12 cellular contexts compared by ENCODE assay signal in the genomic region with DNA sequence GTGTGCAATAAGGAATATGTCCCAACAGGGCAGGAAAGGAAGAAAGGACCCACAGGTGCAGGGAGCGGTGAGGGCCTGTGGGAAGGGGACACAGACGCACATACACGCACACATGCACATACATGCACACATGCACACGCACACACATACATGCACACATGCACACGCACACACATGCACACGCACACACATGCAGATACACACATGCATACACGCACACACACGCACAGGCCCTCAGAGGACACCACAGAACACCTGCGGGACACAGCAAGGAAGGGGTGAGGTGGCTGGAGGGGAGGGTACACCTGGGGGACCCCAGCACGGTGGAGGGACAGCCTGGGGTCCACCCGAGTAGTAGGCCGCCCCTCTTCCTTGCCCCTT. TPM values are rescaled to one million over a fixed set of nuclear protein-coding genes. Genes with fewer than 3 reads are reported as not detected.
A peak's percentile ranks its signal among the peaks of the same experiment; 100 is the strongest.
DNase-seq lines count a peak whose midpoint lies in the region; ATAC-seq and TF ChIP-seq lines count a peak whose summit lies in the region.
"Had no signal": no experiment of that assay in that cellular context is flagged by ENCODE, and none has a peak within 500 bp of the region (broad histone marks: within the 10 kb centered on the region; RNA-seq: fewer than 3 reads in every experiment).

No MANE protein-coding gene starts in this region.

- peak overlapping the region; percentile 54 for H3K4me3 ChIP-seq in HUES48 (ENCODE audit: low read depth, low read length)
- H3K4me3 ChIP-seq in body of pancreas: no peak overlapping the region
- peak overlapping the region; percentile 67 for H3K4me3 ChIP-seq in naive thymus-derived CD4-positive, alpha-beta T cell (ENCODE audit: low read length)
- H3K4me3 ChIP-seq: coronary artery had no signal

- ATAC-seq in CD4-positive, alpha-beta T cell (ENCODE audit: poor library complexity): peak; percentile 29
- ATAC-seq in body of pancreas (no peak), GM18505 (IDR thresholded peaks at IDR 0.05; ENCODE audit: unreplicated experiment) (no peak)
- peak; percentile 29 for ATAC-seq in naive thymus-derived CD4-positive, alpha-beta T cell

- H3K27me3 ChIP-seq in CD4-positive, alpha-beta T cell (ENCODE audit: control insufficient read depth, insufficient read depth, low read length): no peaks in the 10 kb centered on the region
- no peaks in the 10 kb centered on the region for H3K27me3 ChIP-seq in HUES48 (ENCODE audit: control insufficient read depth, insufficient read depth, low read length)
- H3K27me3 ChIP-seq in body of pancreas: no peaks in the 10 kb centered on the region
- H3K27me3 ChIP-seq in naive thymus-derived CD4-positive, alpha-beta T cell (ENCODE audit: control insufficient read depth in 2 of 2, insufficient read depth in 2 of 2, low read length in 2 of 2): no peaks in the 10 kb centered on the region

- no peaks in the 10 kb centered on the region for H3K27me3 Mint-ChIP-seq in CD4-positive, alpha-beta T cell
- no peaks in the 10 kb centered on the region for H3K27me3 Mint-ChIP-seq in naive thymus-derived CD4-positive, alpha-beta T cell

- H3K9ac ChIP-seq in HUES48 (ENCODE audit: low read depth, low read length): no peak overlapping the region; the same call in 1 of the 2 replicates

- POLR2A ChIA-PET in CD4-positive, alpha-beta T cell (lab: Charles Lee): interaction anchor here (0.9 to 2.8 kb wide), 12 partner anchors 11 to 1229 kb away, joined by 3 to 49 read pairs (median 5); a partner anchor contains a TSS
- POLR2A ChIA-PET in naive thymus-derived CD4-positive, alpha-beta T cell (lab: Charles Lee): interaction anchor here (0.6 to 6.6 kb wide), 12 partner anchors 11 to 1935 kb away, joined by 3 to 79 read pairs (median 4); a partner anchor contains a TSS

- H3K9me3 ChIP-seq in CD4-positive, alpha-beta T cell (ENCODE audit: control insufficient read depth, low read length): no peaks in the 10 kb centered on the region
- peaks cover 6% of the 10 kb centered on the region; the same call in 1 of the 2 replicates for H3K9me3 ChIP-seq in HUES48 (ENCODE audit: control insufficient read depth, insufficient read depth, low read length)
- peaks cover 0 to 6% (median 0%) of the 10 kb centered on the region in 3 donors for H3K9me3 ChIP-seq in body of pancreas
- no peaks in the 10 kb centered on the region for H3K9me3 ChIP-seq in naive thymus-derived CD4-positive, alpha-beta T cell (ENCODE audit: control insufficient read depth in 2 of 3, low read length in 3 of 3)

- peaks cover 24% of the 10 kb centered on the region for H3K4me1 ChIP-seq in HUES48 (ENCODE audit: control insufficient read depth, insufficient read depth, low read length)
- peaks cover 26% of the 10 kb centered on the region for H3K4me1 ChIP-seq in body of pancreas
- H3K4me1 ChIP-seq in naive thymus-derived CD4-positive, alpha-beta T cell (ENCODE audit: control insufficient read depth in 2 of 2, insufficient read depth in 2 of 2, low read length in 2 of 2): peaks cover 0 to 16% of the 10 kb centered on the region in 2 donors

- H3K9me3 Mint-ChIP-seq in CD4-positive, alpha-beta T cell: no peaks in the 10 kb centered on the region
- no peaks in the 10 kb centered on the region for H3K9me3 Mint-ChIP-seq in naive thymus-derived CD4-positive, alpha-beta T cell

- CTCF ChIA-PET in CD4-positive, alpha-beta T cell (lab: Charles Lee): interaction anchor here (0.6 kb wide), 1 partner anchor 1413 kb away, joined by 4 read pairs; no protein-coding TSS in a partner anchor
- CTCF ChIA-PET in naive thymus-derived CD4-positive, alpha-beta T cell (lab: Charles Lee): interaction anchor here (0.7 to 5.3 kb wide), 3 partner anchors 12 to 38 kb away, joined by 3 to 22 read pairs (median 6); a partner anchor contains a TSS

- peak overlapping the region; percentile 94 for H3K4me3 Mint-ChIP-seq in CD4-positive, alpha-beta T cell
- peak overlapping the region; percentile 66 to 93 (median 90) for H3K4me3 Mint-ChIP-seq in naive thymus-derived CD4-positive, alpha-beta T cell

- H3K36me3 Mint-ChIP-seq in CD4-positive, alpha-beta T cell (ENCODE audit: low read depth): peaks cover 10% of the 10 kb centered on the region
- H3K36me3 Mint-ChIP-seq in naive thymus-derived CD4-positive, alpha-beta T cell: peaks cover 0 to 27% (median 11%) of the 10 kb centered on the region in 5 donors

- WGBS in body of pancreas, 2 donors: 68 to 80% methylated on average over 8 to 11 of the region's 12 CpGs

- intact Hi-C loops in CD4-positive, alpha-beta T cell (cut with DNase I, micrococcal nuclease): no loop called here
- intact Hi-C loops in body of pancreas (cut with DNase I): no loop called here
- intact Hi-C loops in naive thymus-derived CD4-positive, alpha-beta T cell (cut with micrococcal nuclease): no loop called here

- no peak for DNase-seq in CD4-positive, alpha-beta T cell
- DNase-seq in body of pancreas (no peak), KG1 (lab: John Stamatoyannopoulos, UW) (no peak), AML-193 (lab: John Stamatoyannopoulos, UW) (no peak), SKM-1 treated with dmso at 0.1 percent for 144 hours (lab: John Stamatoyannopoulos, UW; ENCODE audit: unreplicated experiment) (no peak)
- DNase-seq in naive thymus-derived CD4-positive, alpha-beta T cell: no peak
- DNase-seq: activated CD8-positive, alpha-beta memory T cell treated with anti-CD3 and anti-CD28 coated beads, Interleukin-2, amount 50 U/mL, for 48 hours; NCI-H446 treated with DMSO at 0.1 percent for 48 hours; SIG-M5 had no signal

- H3K4me1 Mint-ChIP-seq in CD4-positive, alpha-beta T cell (ENCODE audit: low read depth): peaks cover 54% of the 10 kb centered on the region
- peaks cover 24 to 59% (median 37%) of the 10 kb centered on the region in 7 donors for H3K4me1 Mint-ChIP-seq in naive thymus-derived CD4-positive, alpha-beta T cell

- TF ChIP-seq CTCF in CD4-positive, alpha-beta T cell (IDR thresholded peaks at IDR 0.05): no peak
- no peak for TF ChIP-seq CTCF in body of pancreas (IDR thresholded peaks at IDR 0.05)

- H3K27ac Mint-ChIP-seq in CD4-positive, alpha-beta T cell: peak overlapping the region; percentile 91
- H3K27ac Mint-ChIP-seq in naive thymus-derived CD4-positive, alpha-beta T cell: peak overlapping the region; percentile 44 to 99 (median 96)

- peak overlapping the region; percentile 73 for H3K27ac ChIP-seq in CD4-positive, alpha-beta T cell (ENCODE audit: low read depth, low read length)
- peak overlapping the region; percentile 87 for H3K27ac ChIP-seq in HUES48 (ENCODE audit: low read depth, low read length)
- peak overlapping the region in 3 of 4 donors; percentile 31 to 62 (median 59) for H3K27ac ChIP-seq in body of pancreas
- H3K27ac ChIP-seq in naive thymus-derived CD4-positive, alpha-beta T cell (ENCODE audit: low read depth, low read length): peak overlapping the region; percentile 75

- peaks cover 5% of the 10 kb centered on the region for H3K36me3 ChIP-seq in HUES48 (ENCODE audit: control insufficient read depth, insufficient read depth, low read length)
- H3K36me3 ChIP-seq in body of pancreas (replicated peaks in 1 of 2; ENCODE audit: insufficient read depth in 1 of 2, low read depth in 2 of 2): no peaks in the 10 kb centered on the region
- H3K36me3 ChIP-seq in naive thymus-derived CD4-positive, alpha-beta T cell (ENCODE audit: control insufficient read depth in 2 of 3, insufficient read depth in 3 of 3, low read length in 3 of 3): peaks cover 0 to 12% (median 0%) of the 10 kb centered on the region in 3 experiments

- no peak for TF ChIP-seq POLR2A in body of pancreas (IDR thresholded peaks at IDR 0.05)
- TF ChIP-seq POLR2A in GM18505 (IDR thresholded peaks at IDR 0.05; ENCODE audit: borderline replicate concordance, extremely low read depth, insufficient read depth, insufficient read length): no peak

RNA-seq across cellular contexts. Expression of a gene that starts 12.9 kb away (rescaled TPM):
- total RNA-seq in CD4-positive, alpha-beta T cell: 10 to 100 TPM; 14.7 to 15.5 TPM
- 10 to 100 TPM; 16.6 to 30.7 TPM for total RNA-seq in body of pancreas
- 10 to 100 TPM; 21.5 to 32.4 (median 30.7) TPM for total RNA-seq in naive thymus-derived CD4-positive, alpha-beta T cell
- 10 to 100 TPM in 1 of 2 donors, 1 to 10 TPM in 1; 6.8 to 17.8 TPM for polyA plus RNA-seq in naive thymus-derived CD4-positive, alpha-beta T cell

RNA-seq across cellular contexts. Expression of a gene that starts 20.8 kb away (rescaled TPM):
- total RNA-seq in CD4-positive, alpha-beta T cell: 1 to 10 TPM; 8.2 to 9.0 TPM
- 10 to 100 TPM; 15.8 to 21.4 TPM for total RNA-seq in body of pancreas
- 10 to 100 TPM in 4 of 5 experiments, 1 to 10 TPM in 1; 1.2 to 20.1 (median 16.8) TPM for total RNA-seq in naive thymus-derived CD4-positive, alpha-beta T cell
- 10 to 100 TPM; 14.0 to 16.1 TPM for polyA plus RNA-seq in naive thymus-derived CD4-positive, alpha-beta T cell

Comparison
In these comparisons a context has a peak if more than half of its experiments do, and no peak if none do; other contexts are left out.
1. ATAC-seq: peak in CD4-positive, alpha-beta T cell (single experiment) and naive thymus-derived CD4-positive, alpha-beta T cell (single experiment); none in body of pancreas (single experiment) and GM18505 (single experiment).
2. H3K4me3 ChIP-seq: peak in HUES48 (single experiment) and naive thymus-derived CD4-positive, alpha-beta T cell (single experiment); none in body of pancreas (0 of 2).
3. Peak in every context shown above with its lines, with median percentiles within 50 percentile points of each other: H3K27ac ChIP-seq.